ENCODE assay signal across 20 cellular contexts in the genomic region with DNA sequence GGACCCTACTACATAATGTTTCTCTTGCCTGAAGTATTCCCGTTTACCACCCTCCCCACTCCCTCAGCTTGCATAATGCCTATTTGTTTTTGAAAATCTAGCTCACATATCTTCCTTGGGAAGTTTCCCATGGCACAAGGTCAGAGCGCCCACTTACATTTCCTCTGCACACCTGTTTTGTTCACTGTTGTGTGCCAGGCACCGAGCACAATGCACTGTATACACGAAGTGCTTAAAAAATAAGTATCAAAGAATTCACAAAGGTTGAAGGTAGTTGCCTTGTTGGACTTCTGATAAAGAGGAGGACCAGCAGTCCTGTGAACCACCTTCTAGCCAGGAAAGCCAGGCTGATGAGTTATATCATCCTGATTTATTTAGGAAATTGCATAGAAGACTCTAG. TPM values are rescaled to one million over a fixed set of nuclear protein-coding genes. Genes with fewer than 3 reads are reported as not detected.
DNase-seq lines count a peak whose midpoint lies in the region; ATAC-seq and TF ChIP-seq lines count a peak whose summit lies in the region.
"Had no signal": no experiment of that assay in that cellular context is flagged by ENCODE, and none has a peak within 500 bp of the region (broad histone marks: within the 10 kb centered on the region; RNA-seq: fewer than 3 reads in every experiment).

No MANE protein-coding gene starts in this region.

- intact Hi-C loops in CD14-positive monocyte (cut with micrococcal nuclease) (no loop called here), body of pancreas (cut with DNase I) (no loop called here), spleen (cut with DNase I; ENCODE audit: low total_unique reads) (no loop called here), A673 (cut with micrococcal nuclease; ENCODE audit: unreplicated experiment) (no loop called here), colonic mucosa (cut with DNase I) (no loop called here)

- H3K9me3 ChIP-seq in body of pancreas (no peaks in the 10 kb centered on the region), lung (ENCODE audit: control insufficient read depth in 2 of 2, insufficient read depth in 1 of 2, low read length in 1 of 2) (no peaks in the 10 kb centered on the region), spleen (no peaks in the 10 kb centered on the region), BE2C (no peaks in the 10 kb centered on the region), A673 (ENCODE audit: low read depth, low read length, poor library complexity, severe bottlenecking) (no peaks in the 10 kb centered on the region), colonic mucosa (no peaks in the 10 kb centered on the region)
- H3K9me3 ChIP-seq: mucosa of descending colon had no signal

- H3K4me3 Mint-ChIP-seq in CD14-positive monocyte = peak overlapping the region in 1 of 2 donors; percentile 66
- H3K4me3 Mint-ChIP-seq: activated naive CD8-positive, alpha-beta T cell treated with anti-CD3 and anti-CD28 coated beads, Interleukin-2, amount 10 ng/mL, durations not matched to agents 7 days and 5 days; CD4-positive, CD25-positive, alpha-beta regulatory T cell had no signal

- peaks cover 0 to 4% (median 0%) of the 10 kb centered on the region in 7 donors for H3K9me3 Mint-ChIP-seq in CD14-positive monocyte
- H3K9me3 Mint-ChIP-seq: activated naive CD8-positive, alpha-beta T cell treated with anti-CD3 and anti-CD28 coated beads, Interleukin-2, amount 10 ng/mL, durations not matched to agents 7 days and 5 days; CD4-positive, CD25-positive, alpha-beta regulatory T cell had no signal

- DNase-seq in CD14-positive monocyte (ENCODE audit: low spot score) = no peak
- peak in 3 of 4 donors; percentile 48 to 59 (median 58) for DNase-seq in body of pancreas
- no peak for DNase-seq in lung (ENCODE audit: low spot score)
- DNase-seq in spleen = no peak
- DNase-seq in BE2C = no peak
- no peak for DNase-seq in A673 (ENCODE audit: low spot score)
- no peak for DNase-seq in colonic mucosa
- DNase-seq: ACHN; activated naive CD8-positive, alpha-beta T cell treated with anti-CD3 and anti-CD28 coated beads, Interleukin-2, amount 10 ng/mL, durations not matched to agents 7 days and 5 days; dermis blood vessel endothelial cell; DMS153; GF-D8; HCEC 1CT; KBM-7; NCI-H1930; NCI-H510A had no signal

- peaks cover 18% of the 10 kb centered on the region for H3K4me1 ChIP-seq in body of pancreas
- peaks cover 0 to 6% of the 10 kb centered on the region in 2 donors for H3K4me1 ChIP-seq in lung (ENCODE audit: control insufficient read depth in 2 of 2, insufficient read depth in 2 of 2, low read length in 2 of 2)
- peaks cover 6 to 39% (median 24%) of the 10 kb centered on the region in 6 donors for H3K4me1 ChIP-seq in spleen
- peaks cover 5% of the 10 kb centered on the region for H3K4me1 ChIP-seq in BE2C
- no peaks in the 10 kb centered on the region for H3K4me1 ChIP-seq in A673 (ENCODE audit: insufficient read depth, low read length, poor library complexity, severe bottlenecking)
- H3K4me1 ChIP-seq in colonic mucosa = no peaks in the 10 kb centered on the region

- TF ChIP-seq CTCF in CD14-positive monocyte (IDR thresholded peaks at IDR 0.05) (no peak), body of pancreas (IDR thresholded peaks at IDR 0.05) (no peak), lung (IDR thresholded peaks at IDR 0.05; ENCODE audit: control extremely low read depth, extremely low read depth) (no peak), spleen (IDR thresholded peaks at IDR 0.05 in 8 of 11, conservative IDR thresholded peaks at IDR 0.05 in 3 of 11) (no peak), BE2C (IDR thresholded peaks at IDR 0.05; ENCODE audit: low read depth, low read length) (no peak), A673 (conservative IDR thresholded peaks at IDR 0.05; ENCODE audit: low read depth, low read length) (no peak), colonic mucosa (IDR thresholded peaks at IDR 0.05) (no peak)

- peaks cover 86% of the 10 kb centered on the region for H3K4me1 Mint-ChIP-seq in CD14-positive monocyte

- no peak for TF ChIP-seq POLR2A in body of pancreas (IDR thresholded peaks at IDR 0.05)
- TF ChIP-seq POLR2A in spleen (IDR thresholded peaks at IDR 0.05) = no peak

- BruUV-seq in A673 (replicated peaks; lab: Mats Ljungman, UMichigan) = no TSS peak

- CTCF ChIA-PET in A673 (lab: Charles Lee) = no interaction called here

- peaks cover 0 to 2% (median 0%) of the 10 kb centered on the region in 3 donors for H3K27me3 Mint-ChIP-seq in CD14-positive monocyte (ENCODE audit: low read depth in 3 of 3)

- H3K4me3 ChIP-seq in body of pancreas = no peak overlapping the region
- H3K4me3 ChIP-seq in lung = no peak overlapping the region
- no peak overlapping the region for H3K4me3 ChIP-seq in spleen
- no peak overlapping the region for H3K4me3 ChIP-seq in BE2C (ENCODE audit: low read depth, low read length)
- H3K4me3 ChIP-seq in A673 (ENCODE audit: low read depth, low read length, poor library complexity, severe bottlenecking) = no peak overlapping the region
- no peak overlapping the region for H3K4me3 ChIP-seq in colonic mucosa
- H3K4me3 ChIP-seq: mucosa of descending colon had no signal

- no peaks in the 10 kb centered on the region for H3K36me3 ChIP-seq in body of pancreas (replicated peaks in 1 of 2; ENCODE audit: insufficient read depth in 1 of 2, low read depth in 2 of 2)
- no peaks in the 10 kb centered on the region for H3K36me3 ChIP-seq in lung (ENCODE audit: control insufficient read depth in 2 of 2, insufficient read depth in 2 of 2, low read length in 2 of 2)
- no peaks in the 10 kb centered on the region for H3K36me3 ChIP-seq in spleen
- no peaks in the 10 kb centered on the region for H3K36me3 ChIP-seq in BE2C
- H3K36me3 ChIP-seq in A673 (ENCODE audit: insufficient read depth, low read length, poor library complexity, severe bottlenecking) = no peaks in the 10 kb centered on the region
- no peaks in the 10 kb centered on the region for H3K36me3 ChIP-seq in colonic mucosa

- WGBS in body of pancreas, 2 donors = 9 to 24% methylated on average over 4 of the region's 4 CpGs
- 53 to 72% methylated on average over 4 of the region's 4 CpGs for WGBS in lung, 2 donors
- WGBS in spleen, 5 donors = 70 to 84% (median 75%) methylated on average over 4 of the region's 4 CpGs

- POLR2A ChIA-PET in A673 (lab: Charles Lee; ENCODE audit: low non-redundant PET) = no interaction called here

- H3K9ac ChIP-seq in colonic mucosa (ENCODE audit: low read depth in 2 of 2, low read length in 2 of 2) = no peak overlapping the region

- H3K27ac Mint-ChIP-seq in CD14-positive monocyte = peak overlapping the region; percentile 88 to 100 (median 98)
- H3K27ac Mint-ChIP-seq: activated naive CD8-positive, alpha-beta T cell treated with anti-CD3 and anti-CD28 coated beads, Interleukin-2, amount 10 ng/mL, durations not matched to agents 7 days and 5 days; CD4-positive, CD25-positive, alpha-beta regulatory T cell had no signal

- H3K27ac ChIP-seq in body of pancreas (peak overlapping the region; percentile 18 to 61 (median 42)), lung (ENCODE audit: low read depth in 1 of 2, low read length in 1 of 2) (peak overlapping the region; percentile 6 to 7), spleen (peak overlapping the region in 5 of 8 donors; percentile 33 to 71 (median 57)), A673 (ENCODE audit: low read depth, low read length, poor library complexity, severe bottlenecking) (no peak overlapping the region), colonic mucosa (no peak overlapping the region)
- H3K27ac ChIP-seq: HL-60 had no signal

- ATAC-seq in body of pancreas = peak; percentile 61
- ATAC-seq in lung (ENCODE audit: insufficient read depth, low FRiP score) = no peak
- no peak for ATAC-seq in HG03039 (IDR thresholded peaks at IDR 0.05; ENCODE audit: unreplicated experiment)

- no peaks in the 10 kb centered on the region for H3K27me3 ChIP-seq in body of pancreas
- H3K27me3 ChIP-seq in lung (ENCODE audit: control insufficient read depth, insufficient read depth) = no peaks in the 10 kb centered on the region
- H3K27me3 ChIP-seq in spleen (replicated peaks in 1 of 7) = no peaks in the 10 kb centered on the region
- no peaks in the 10 kb centered on the region for H3K27me3 ChIP-seq in BE2C
- no peaks in the 10 kb centered on the region for H3K27me3 ChIP-seq in A673 (replicated peaks; ENCODE audit: insufficient read depth, low read depth, low read length, poor library complexity)
- no peaks in the 10 kb centered on the region for H3K27me3 ChIP-seq in colonic mucosa

- peaks cover 6 to 10% of the 10 kb centered on the region in 2 donors for H3K36me3 Mint-ChIP-seq in CD14-positive monocyte
- H3K36me3 Mint-ChIP-seq: activated naive CD8-positive, alpha-beta T cell treated with anti-CD3 and anti-CD28 coated beads, Interleukin-2, amount 10 ng/mL, durations not matched to agents 7 days and 5 days; CD4-positive, CD25-positive, alpha-beta regulatory T cell had no signal

RNA-seq across cellular contexts. Expression of a gene that starts 16.8 kb away (rescaled TPM):
- 10 to 100 TPM; 43.3 to 66.3 TPM for polyA plus RNA-seq in CD14-positive monocyte
- 100 to 1,000 TPM; 376 to 784 TPM for total RNA-seq in body of pancreas
- 100 to 1,000 TPM; 239 to 258 TPM for total RNA-seq in lung
- 100 to 1,000 TPM in 1 of 2 donors, 10 to 100 TPM in 1; 93.2 to 354 TPM for polyA plus RNA-seq in lung
- 100 to 1,000 TPM in 6 of 7 donors, 10 to 100 TPM in 1; 94.3 to 309 (median 233) TPM for total RNA-seq in spleen
- 10 to 100 TPM; 32.6 to 69.0 (median 61.0) TPM for polyA plus RNA-seq in spleen
- 278 TPM for polyA plus RNA-seq in BE2C (2012; ENCODE audit: insufficient read depth, insufficient read length, low read depth)
- total RNA-seq in A673 (2021) = 24.1 and 31.5 TPM in 2 replicates
- 100 to 1,000 TPM in 1 of 2 donors, 10 to 100 TPM in 1; 77.5 to 165 TPM for total RNA-seq in colonic mucosa

Comparison
In these comparisons a context has a peak if more than half of its experiments do, and no peak if none do; other contexts are left out.
1. DNase-seq: peak in body of pancreas (3 of 4); none in CD14-positive monocyte (single experiment), lung (single experiment), spleen (single experiment), BE2C (single experiment), A673 (single experiment) and colonic mucosa (single experiment).
2. H3K27ac ChIP-seq: peak in body of pancreas (4 of 4), lung (2 of 2) and spleen (5 of 8); none in A673 (single experiment) and colonic mucosa (single experiment).